8 cellular contexts compared by ENCODE assay signal in the genomic region with DNA sequence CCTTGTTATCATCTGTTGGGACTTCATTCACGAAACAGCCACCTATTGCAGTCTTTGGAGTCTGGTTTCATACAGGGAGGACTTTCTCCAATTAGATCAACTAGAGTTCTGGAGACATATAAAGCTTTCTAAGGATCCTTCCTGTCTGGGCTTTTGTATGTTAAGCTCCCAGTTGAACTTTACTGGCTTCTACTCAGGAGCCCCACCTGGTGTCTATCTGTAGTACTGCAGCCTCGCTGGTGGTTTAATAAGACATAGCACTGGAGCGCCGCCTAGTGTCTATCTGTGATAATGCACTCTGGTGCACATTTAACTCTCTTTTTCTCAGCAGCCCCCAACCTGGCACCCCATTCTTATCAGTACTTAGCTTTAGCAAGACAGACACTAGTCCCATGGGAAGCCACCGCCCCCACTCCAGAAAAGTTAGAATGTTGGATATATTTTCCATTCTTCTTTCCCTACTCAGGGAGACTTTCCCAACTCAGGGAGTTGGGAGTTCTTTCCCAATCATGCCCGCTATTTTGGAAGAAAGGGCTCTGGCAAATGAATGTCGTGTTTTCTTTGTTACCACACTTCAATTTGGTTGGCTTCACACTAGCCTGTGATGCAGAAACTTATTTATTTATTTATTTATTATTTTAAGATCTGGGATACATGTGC. TPM values are rescaled to one million over a fixed set of nuclear protein-coding genes. Genes with fewer than 3 reads are reported as not detected.
DNase-seq lines count a peak whose midpoint lies in the region; ATAC-seq, FAIRE-seq and TF ChIP-seq lines count a peak whose summit lies in the region.

No MANE protein-coding gene starts in this region.

- H3K4me3 ChIP-seq in pancreas: no peak overlapping the region

- intact Hi-C loops in pancreas (cut with DNase I): loop anchor here in 2 of 3 donors (5.0 to 10.0 kb wide), 2 partner anchors 82 to 254 kb away; no protein-coding TSS in a partner anchor

- no peaks in the 10 kb centered on the region for H3K36me3 ChIP-seq in pancreas

- DNase-seq in SIG-M5 treated with dmso at 0.1 percent for 504 hours (lab: John Stamatoyannopoulos, UW; ENCODE audit: unreplicated experiment): peak; percentile 63
- DNase-seq in SIG-M5 (lab: John Stamatoyannopoulos, UW): no peak
- peak; percentile 55 to 68 for DNase-seq in Kasumi-1 (lab: John Stamatoyannopoulos, UW)
- peak; percentile 79 for DNase-seq in RPMI8226
- DNase-seq in foreskin keratinocyte: peak; percentile 2 to 25
- DNase-seq in pancreas: peak; percentile 60 to 95 (median 89)
- peak; percentile 85 for DNase-seq in type B pancreatic cell (ENCODE audit: extremely low spot score, unreplicated experiment)

- H3K9me3 ChIP-seq in pancreas: no peaks in the 10 kb centered on the region

- no peak overlapping the region for H3K4me3 Mint-ChIP-seq in activated T-helper 17 cell treated with anti-CD3 and anti-CD28 coated beads, Interleukin-2, amount 50 U/mL, for 72 hours
- no peak overlapping the region for H3K4me3 Mint-ChIP-seq in type B pancreatic cell

- H3K4me1 ChIP-seq in foreskin keratinocyte: no peaks in the 10 kb centered on the region
- H3K4me1 ChIP-seq in pancreas: no peaks in the 10 kb centered on the region

- no peak overlapping the region for H3K27ac ChIP-seq in foreskin keratinocyte
- no peak overlapping the region for H3K27ac ChIP-seq in pancreas

- 17 to 19% methylated on average over 7 of the region's 7 CpGs for WGBS in pancreas, 2 donors

- H3K27ac Mint-ChIP-seq in activated T-helper 17 cell treated with anti-CD3 and anti-CD28 coated beads, Interleukin-2, amount 50 U/mL, for 72 hours: no peak overlapping the region
- H3K27ac Mint-ChIP-seq in type B pancreatic cell: no peak overlapping the region

- H3K27me3 ChIP-seq in foreskin keratinocyte (no peaks in the 10 kb centered on the region), pancreas (peaks cover 0 to 5% (median 0%) of the 10 kb centered on the region in 4 donors)

- no peaks in the 10 kb centered on the region for H3K4me1 Mint-ChIP-seq in activated T-helper 17 cell treated with anti-CD3 and anti-CD28 coated beads, Interleukin-2, amount 50 U/mL, for 72 hours
- H3K4me1 Mint-ChIP-seq in type B pancreatic cell (ENCODE audit: unreplicated experiment): no peaks in the 10 kb centered on the region

- H3K27me3 Mint-ChIP-seq in activated T-helper 17 cell treated with anti-CD3 and anti-CD28 coated beads, Interleukin-2, amount 50 U/mL, for 72 hours: peaks cover 7% of the 10 kb centered on the region
- peaks cover 11% of the 10 kb centered on the region for H3K27me3 Mint-ChIP-seq in type B pancreatic cell

- peak; percentile 38 for ATAC-seq in activated T-helper 17 cell treated with anti-CD3 and anti-CD28 coated beads, Interleukin-2, amount 50 U/mL, for 72 hours (replicated peaks)
- peak; percentile 36 for ATAC-seq in foreskin keratinocyte
- ATAC-seq in pancreas: peak; percentile 63 to 100 (median 90)

- H3K36me3 Mint-ChIP-seq in activated T-helper 17 cell treated with anti-CD3 and anti-CD28 coated beads, Interleukin-2, amount 50 U/mL, for 72 hours (ENCODE audit: low read depth): no peaks in the 10 kb centered on the region
- H3K36me3 Mint-ChIP-seq in type B pancreatic cell: no peaks in the 10 kb centered on the region

- peak; percentile 89 for FAIRE-seq in pancreas (lab: Jason Lieb, UNC)

- peak; percentile 98 for TF ChIP-seq CTCF in foreskin keratinocyte (conservative IDR thresholded peaks at IDR 0.05)
- TF ChIP-seq CTCF in pancreas (IDR thresholded peaks at IDR 0.05): peak; percentile 100
- peak; percentile 100 for TF ChIP-seq CTCF in type B pancreatic cell (conservative IDR thresholded peaks at IDR 0.05)

- no peaks in the 10 kb centered on the region for H3K9me3 Mint-ChIP-seq in activated T-helper 17 cell treated with anti-CD3 and anti-CD28 coated beads, Interleukin-2, amount 50 U/mL, for 72 hours
- H3K9me3 Mint-ChIP-seq in type B pancreatic cell: peaks cover 11% of the 10 kb centered on the region

RNA-seq across cellular contexts. Expression of a gene that starts 36.9 kb away (rescaled TPM):
- not detected for total RNA-seq in activated T-helper 17 cell treated with anti-CD3 and anti-CD28 coated beads, Interleukin-2, amount 50 U/mL, for 72 hours
- total RNA-seq in foreskin keratinocyte (2.4 and 3.7 TPM in 2 replicates), pancreas (10 to 100 TPM in 2 of 6 donors, 1 to 10 TPM in 4; 3.2 to 12.3 (median 7.9) TPM), type B pancreatic cell (ENCODE audit: low replicate concordance) (4.0 and 7.8 TPM in 2 replicates)
- polyA plus RNA-seq in foreskin keratinocyte (0.88 and 1.1 TPM in 2 replicates), pancreas (10 to 100 TPM in 1 of 2 donors, 1 to 10 TPM in 1; 4.0 to 23.7 TPM)

RNA-seq across cellular contexts. Expression of a gene that starts 51.4 kb away (rescaled TPM):
- total RNA-seq in activated T-helper 17 cell treated with anti-CD3 and anti-CD28 coated beads, Interleukin-2, amount 50 U/mL, for 72 hours: 10 to 100 TPM; 28.8 to 51.2 TPM
- total RNA-seq in foreskin keratinocyte: 31.0 and 34.1 TPM in 2 replicates
- polyA plus RNA-seq in foreskin keratinocyte: 19.8 and 21.7 TPM in 2 replicates
- total RNA-seq in pancreas: 1 to 10 TPM; 2.5 to 6.0 (median 4.7) TPM
- 1 to 10 TPM; 1.6 to 4.1 TPM for polyA plus RNA-seq in pancreas
- 20.5 and 24.7 TPM in 2 replicates for total RNA-seq in type B pancreatic cell (ENCODE audit: low replicate concordance)

Comparison
In these comparisons a context has a peak if more than half of its experiments do, and no peak if none do; other contexts are left out.
1. ATAC-seq: peak in every context shown above with its lines; median percentile 90 in pancreas; 38 in activated T-helper 17 cell treated with anti-CD3 and anti-CD28 coated beads, Interleukin-2, amount 50 U/mL, for 72 hours; 36 in foreskin keratinocyte.